Comparison of ENCODE assay signal across 1 cellular context in genomic region chr2:160506371-160507045, GRCh38.
TF ChIP-seq lines count a peak whose summit lies in the region.

No MANE protein-coding gene starts in this region.

TF ChIP-seq in IMR-90, 13 proteins besides CTCF, POLR2A, EP300 and RAD21:
- TF ChIP-seq RCOR1 (IDR thresholded peaks at IDR 0.05; ENCODE audit: insufficient replicate concordance, low read length) (no peak), SMC3 (IDR thresholded peaks at IDR 0.05; ENCODE audit: low read depth, low read length) (no peak), FOS (IDR thresholded peaks at IDR 0.05; ENCODE audit: low read depth, low read length) (no peak), ELK1 (IDR thresholded peaks at IDR 0.05; ENCODE audit: borderline replicate concordance, low read depth, low read length) (no peak)
